ENCODE assay signal across 1 cellular context in the genomic region with DNA sequence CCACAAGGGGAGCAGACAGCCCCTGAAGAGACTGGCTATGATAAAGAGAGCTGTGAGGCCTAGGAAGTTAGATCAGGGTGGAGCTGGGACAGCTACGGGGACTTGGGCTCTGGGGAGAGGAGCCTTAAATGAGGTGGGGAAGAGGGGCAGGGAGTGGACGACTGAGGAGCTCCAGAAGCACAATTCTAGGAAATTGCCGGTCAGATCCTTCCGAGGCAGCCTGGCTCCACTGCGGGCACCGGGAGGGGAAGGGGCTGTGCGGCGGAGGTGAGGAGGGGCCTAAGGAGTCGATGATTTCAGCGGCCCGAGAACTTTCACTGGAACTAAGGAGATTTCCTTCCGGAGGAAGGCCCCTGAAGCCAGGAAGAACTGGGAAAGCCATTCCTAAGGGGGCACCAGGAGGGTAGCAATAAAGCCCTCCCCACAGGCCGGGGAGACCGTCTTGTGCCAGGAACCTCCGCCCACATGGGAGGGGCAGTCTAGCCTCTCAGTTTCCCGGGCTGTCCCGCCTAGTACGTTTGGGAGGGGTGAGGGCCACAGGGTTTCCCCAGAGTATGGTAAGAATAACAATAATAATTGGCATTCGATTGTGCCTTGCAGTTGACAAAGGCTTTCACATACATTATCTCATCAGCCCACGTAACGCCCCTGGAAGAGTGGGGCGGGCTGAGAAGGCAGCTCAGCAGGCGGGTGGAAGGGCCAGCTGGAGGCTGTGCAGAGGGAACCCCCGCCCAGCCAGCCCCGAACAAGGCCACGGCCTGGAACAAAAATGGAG.
TF ChIP-seq lines count a peak whose summit lies in the region.

No MANE protein-coding gene starts in this region.

TF ChIP-seq in A549, 52 proteins besides CTCF, POLR2A, EP300 and RAD21 (continued from another document):
- TF ChIP-seq REST (IDR thresholded peaks at IDR 0.05) (no peak), FOXS1 (CRISPR knock-in tag; IDR thresholded peaks at IDR 0.05) (no peak)
